In the genomic region with DNA sequence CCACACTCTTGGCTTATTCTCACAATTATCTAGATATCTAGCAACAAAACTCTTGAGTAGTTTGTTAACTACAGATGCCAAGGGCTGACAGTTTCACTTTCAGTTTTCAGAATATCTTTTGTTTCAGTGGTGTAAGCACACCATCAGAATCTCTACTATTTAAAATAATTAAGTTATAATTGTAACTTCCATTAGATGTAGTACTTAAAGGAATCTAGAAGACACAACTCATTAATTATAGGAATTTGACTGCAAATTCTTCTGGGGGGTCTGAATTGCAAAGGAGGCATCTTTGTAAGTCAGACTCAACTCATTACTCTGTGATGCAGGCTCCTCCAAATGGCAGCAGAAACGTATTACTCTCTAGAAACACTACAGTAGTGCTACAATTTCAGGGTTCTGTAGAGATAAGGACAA, we compare ENCODE assay signal across 8 cellular contexts. TPM values are rescaled to one million over a fixed set of nuclear protein-coding genes. Genes with fewer than 3 reads are reported as not detected.
A peak's percentile ranks its signal among the peaks of the same experiment; 100 is the strongest.
DNase-seq lines count a peak whose midpoint lies in the region; ATAC-seq and TF ChIP-seq lines count a peak whose summit lies in the region.

No MANE protein-coding gene starts in this region.

- H3K36me3 ChIP-seq in stomach = no peaks in the 10 kb centered on the region

- H3K4me1 ChIP-seq in stomach = peaks cover 0 to 52% (median 21%) of the 10 kb centered on the region in 4 donors

- in situ Hi-C loops in astrocyte of the spinal cord (cut with HindIII; ENCODE audit: low sequenced_read_pairs) = no loop called here

- peak; percentile 54 for ATAC-seq in GM21576 (IDR thresholded peaks at IDR 0.05; ENCODE audit: unreplicated experiment)

- TF ChIP-seq EP300 in stomach (IDR thresholded peaks at IDR 0.05) = no peak

- DNase-seq in NCI-H1092 treated with DMSO at 0.1 percent for 48 hours (lab: John Stamatoyannopoulos, UW) (peak; percentile 0), NCI-H1092 (lab: John Stamatoyannopoulos, UW) (no peak), NCI-H2107 treated with DMSO at 0.1 percent for 48 hours (lab: John Stamatoyannopoulos, UW; ENCODE audit: unreplicated experiment) (peak; percentile 34), astrocyte of the spinal cord (ENCODE audit: low read depth, low spot score) (peak; percentile 80), iris pigment epithelial cell (ENCODE audit: low read depth) (peak; percentile 69), stomach (no peak), SKM-1 (lab: John Stamatoyannopoulos, UW; ENCODE audit: unreplicated experiment) (no peak)

- intact Hi-C loops in stomach (cut with DNase I; ENCODE audit: low total_unique reads) = no loop called here

- TF ChIP-seq CTCF in astrocyte of the spinal cord (IDR thresholded peaks at IDR 0.05; ENCODE audit: low read depth, low read length) (peak; percentile 40), stomach (IDR thresholded peaks at IDR 0.05) (peak in 2 of 7 experiments; percentile 20 to 23)

- H3K9me3 ChIP-seq in stomach = no peaks in the 10 kb centered on the region

- 0 to 4% (median 0%) methylated on average over 1 of the region's 1 CpG for WGBS in stomach, 5 donors

- H3K27ac ChIP-seq in stomach = peak overlapping the region in 4 of 5 donors; percentile 48 to 73 (median 67)

- H3K4me3 ChIP-seq in astrocyte of the spinal cord (ENCODE audit: low read depth, low read length) = peak overlapping the region; percentile 31
- peak overlapping the region; percentile 20 to 36 (median 30) for H3K4me3 ChIP-seq in stomach

- H3K27me3 ChIP-seq in stomach = no peaks in the 10 kb centered on the region

- no peak for TF ChIP-seq POLR2A in stomach (IDR thresholded peaks at IDR 0.05)

RNA-seq across cellular contexts. Expression of a gene that starts 44.9 kb away (rescaled TPM):
- 10 to 100 TPM in 4 of 5 donors, 1 to 10 TPM in 1; 6.4 to 33.9 (median 16.3) TPM for total RNA-seq in stomach
- 1 to 10 TPM; 5.5 to 7.4 (median 6.1) TPM for polyA plus RNA-seq in stomach

Comparison
In these comparisons a context has a peak if more than half of its experiments do, and no peak if none do; other contexts are left out.
1. DNase-seq: peak in NCI-H1092 treated with DMSO at 0.1 percent for 48 hours (single experiment), NCI-H2107 treated with DMSO at 0.1 percent for 48 hours (single experiment), astrocyte of the spinal cord (single experiment) and iris pigment epithelial cell (single experiment); none in NCI-H1092 (single experiment), stomach (single experiment) and SKM-1 (single experiment).